ENCODE assay signal across 8 cellular contexts in genomic region chr22:38316340-38317236, GRCh38. TPM values are rescaled to one million over a fixed set of nuclear protein-coding genes. Genes with fewer than 3 reads are reported as not detected.
DNase-seq lines count a peak whose midpoint lies in the region; ATAC-seq and TF ChIP-seq lines count a peak whose summit lies in the region.

No MANE protein-coding gene starts in this region.

- WGBS in esophagus muscularis mucosa, result 0% methylated on average over 26 of the region's 70 CpGs

- peaks cover 30% of the 10 kb centered on the region for H3K27me3 Mint-ChIP-seq in GM23338 (ENCODE audit: insufficient read depth, low read depth, poor library complexity)
- no peaks in the 10 kb centered on the region for H3K27me3 Mint-ChIP-seq in activated T-helper 1 cell treated with anti-CD3 and anti-CD28 coated beads, Interleukin-12 subunit alpha, Interleukin-12 subunit beta, Interleukin-2, Interleukin-4 antibody, amounts not matched to agents 30 ng/mL and 10 ng/mL and 1 ng/mL, durations not matched to agents 14 hours and 24 hours and 36 hours (ENCODE audit: insufficient read depth)
- no peaks in the 10 kb centered on the region for H3K27me3 Mint-ChIP-seq in stimulated activated naive CD8-positive, alpha-beta T cell treated with anti-CD3 and anti-CD28 coated beads, Interleukin-15, amount 100 ng/mL, for 72 hours

- peak; percentile 60 for DNase-seq in GM23338 (ENCODE audit: low spot score)
- DNase-seq in activated T-helper 1 cell treated with anti-CD3 and anti-CD28 coated beads, Interleukin-12 subunit alpha, Interleukin-12 subunit beta, Interleukin-2, Interleukin-4 antibody, amounts not matched to agents 30 ng/mL and 10 ng/mL and 1 ng/mL, durations not matched to agents 14 hours and 24 hours and 36 hours (ENCODE audit: low spot score), result peak; percentile 28
- no peak for DNase-seq in esophagus muscularis mucosa (ENCODE audit: extremely low spot score)
- peak; percentile 56 for DNase-seq in mucosa of gallbladder (ENCODE audit: low spot score)
- DNase-seq in stimulated activated naive CD8-positive, alpha-beta T cell treated with anti-CD3 and anti-CD28 coated beads, Interleukin-15, amount 100 ng/mL, for 72 hours, result peak; percentile 55 to 65
- no peak for DNase-seq in DMS114 treated with DMSO at 0.1 percent for 48 hours (lab: John Stamatoyannopoulos, UW; ENCODE audit: unreplicated experiment)

- H2AFZ ChIP-seq in GM23338, result no peak overlapping the region
- no peak overlapping the region for H2AFZ ChIP-seq in OCI-LY3 (ENCODE audit: low read depth, low read length)

- peak; percentile 31 for TF ChIP-seq POLR2A in esophagus muscularis mucosa (IDR thresholded peaks at IDR 0.05; ENCODE audit: low read depth)

- peaks cover 36% of the 10 kb centered on the region for H3F3A ChIP-seq in GM23338 (replicated peaks; ENCODE audit: low read depth)

- H3K9me3 Mint-ChIP-seq in GM23338, result peaks cover 5% of the 10 kb centered on the region; the same call in 2 of the 3 replicates
- H3K9me3 Mint-ChIP-seq in activated T-helper 1 cell treated with anti-CD3 and anti-CD28 coated beads, Interleukin-12 subunit alpha, Interleukin-12 subunit beta, Interleukin-2, Interleukin-4 antibody, amounts not matched to agents 30 ng/mL and 10 ng/mL and 1 ng/mL, durations not matched to agents 14 hours and 24 hours and 36 hours, result no peaks in the 10 kb centered on the region
- H3K9me3 Mint-ChIP-seq in stimulated activated naive CD8-positive, alpha-beta T cell treated with anti-CD3 and anti-CD28 coated beads, Interleukin-15, amount 100 ng/mL, for 72 hours, result no peaks in the 10 kb centered on the region

- H4K20me1 ChIP-seq in BLaER1 (peaks cover 50% of the 10 kb centered on the region), GM23338 (replicated peaks; ENCODE audit: insufficient read depth) (peaks cover 48% of the 10 kb centered on the region), OCI-LY3 (ENCODE audit: insufficient read depth, low read length) (peaks cover 50% of the 10 kb centered on the region)

- H3K27me3 ChIP-seq in BLaER1 (no peaks in the 10 kb centered on the region), GM23338 (ENCODE audit: insufficient read depth) (no peaks in the 10 kb centered on the region), OCI-LY3 (ENCODE audit: low read depth, low read length) (no peaks in the 10 kb centered on the region), esophagus muscularis mucosa (no peaks in the 10 kb centered on the region)

- peak overlapping the region; percentile 95 for H3K4me3 Mint-ChIP-seq in GM23338
- H3K4me3 Mint-ChIP-seq in activated T-helper 1 cell treated with anti-CD3 and anti-CD28 coated beads, Interleukin-12 subunit alpha, Interleukin-12 subunit beta, Interleukin-2, Interleukin-4 antibody, amounts not matched to agents 30 ng/mL and 10 ng/mL and 1 ng/mL, durations not matched to agents 14 hours and 24 hours and 36 hours, result peak overlapping the region; percentile 90
- H3K4me3 Mint-ChIP-seq in stimulated activated naive CD8-positive, alpha-beta T cell treated with anti-CD3 and anti-CD28 coated beads, Interleukin-15, amount 100 ng/mL, for 72 hours, result peak overlapping the region; percentile 92 to 95

- H3K4me2 ChIP-seq in BLaER1, result peak overlapping the region; percentile 87
- H3K4me2 ChIP-seq in GM23338, result peak overlapping the region; percentile 100
- peak overlapping the region; percentile 93 for H3K4me2 ChIP-seq in OCI-LY3 (ENCODE audit: low read length)

- ATAC-seq in GM23338, result peak; percentile 2; the same call in 1 of the 3 replicates
- ATAC-seq in stimulated activated naive CD8-positive, alpha-beta T cell treated with anti-CD3 and anti-CD28 coated beads, Interleukin-15, amount 100 ng/mL, for 72 hours, result peak; percentile 69

- H3K27ac ChIP-seq in BLaER1, result peak overlapping the region; percentile 98
- H3K27ac ChIP-seq in GM23338 (ENCODE audit: low read depth), result peak overlapping the region; percentile 85
- peak overlapping the region; percentile 75 for H3K27ac ChIP-seq in OCI-LY3 (ENCODE audit: low read length)
- peak overlapping the region; percentile 98 to 100 (median 99) for H3K27ac ChIP-seq in esophagus muscularis mucosa (replicated peaks in 1 of 4)

- no peak for TF ChIP-seq CTCF in GM23338 (conservative IDR thresholded peaks at IDR 0.05; ENCODE audit: low read depth in 2 of 2)
- TF ChIP-seq CTCF in OCI-LY3 (IDR thresholded peaks at IDR 0.05; ENCODE audit: low read depth, low read length), result no peak
- no peak for TF ChIP-seq CTCF in esophagus muscularis mucosa (IDR thresholded peaks at IDR 0.05)

- peaks cover 82% of the 10 kb centered on the region for H3K79me2 ChIP-seq in GM23338 (replicated peaks; ENCODE audit: insufficient read depth)
- peaks cover 65% of the 10 kb centered on the region for H3K79me2 ChIP-seq in OCI-LY3 (ENCODE audit: low read length)

- peaks cover 31% of the 10 kb centered on the region for H3K36me3 Mint-ChIP-seq in GM23338 (ENCODE audit: low read depth)
- H3K36me3 Mint-ChIP-seq in activated T-helper 1 cell treated with anti-CD3 and anti-CD28 coated beads, Interleukin-12 subunit alpha, Interleukin-12 subunit beta, Interleukin-2, Interleukin-4 antibody, amounts not matched to agents 30 ng/mL and 10 ng/mL and 1 ng/mL, durations not matched to agents 14 hours and 24 hours and 36 hours (ENCODE audit: low read depth), result peaks cover 17% of the 10 kb centered on the region

- TF ChIP-seq EP300 in esophagus muscularis mucosa (IDR thresholded peaks at IDR 0.05), result no peak

- peak overlapping the region; percentile 98 for H3K27ac Mint-ChIP-seq in GM23338
- peak overlapping the region; percentile 82 for H3K27ac Mint-ChIP-seq in activated T-helper 1 cell treated with anti-CD3 and anti-CD28 coated beads, Interleukin-12 subunit alpha, Interleukin-12 subunit beta, Interleukin-2, Interleukin-4 antibody, amounts not matched to agents 30 ng/mL and 10 ng/mL and 1 ng/mL, durations not matched to agents 14 hours and 24 hours and 36 hours
- peak overlapping the region; percentile 98 for H3K27ac Mint-ChIP-seq in stimulated activated naive CD8-positive, alpha-beta T cell treated with anti-CD3 and anti-CD28 coated beads, Interleukin-15, amount 100 ng/mL, for 72 hours

- H3K9me3 ChIP-seq in BLaER1, result no peaks in the 10 kb centered on the region
- H3K9me3 ChIP-seq in OCI-LY3 (ENCODE audit: insufficient read depth, low read length), result no peaks in the 10 kb centered on the region
- no peaks in the 10 kb centered on the region for H3K9me3 ChIP-seq in esophagus muscularis mucosa

- H3K9ac ChIP-seq in BLaER1 (peak overlapping the region; percentile 98), OCI-LY3 (ENCODE audit: low read length) (peak overlapping the region; percentile 92)

- intact Hi-C loops in activated T-helper 1 cell treated with anti-CD3 and anti-CD28 coated beads, Interleukin-12 subunit alpha, Interleukin-12 subunit beta, Interleukin-2, Interleukin-4 antibody, amounts not matched to agents 30 ng/mL and 10 ng/mL and 1 ng/mL, durations not matched to agents 14 hours and 24 hours and 36 hours (cut with micrococcal nuclease), result loop anchor here (1.0 to 5.0 kb wide), 6 partner anchors 36 to 191 kb away; partner anchors contain the start of genes DDX17, PLA2G6 and TMEM184B
- intact Hi-C loops in esophagus muscularis mucosa (cut with DNase I), result loop anchor here (5.0 kb wide), 1 partner anchor 114 kb away; the partner anchor contains the start of gene MAFF

- peaks cover 29% of the 10 kb centered on the region for H3K36me3 ChIP-seq in BLaER1
- peaks cover 20% of the 10 kb centered on the region for H3K36me3 ChIP-seq in GM23338 (ENCODE audit: insufficient read depth)
- H3K36me3 ChIP-seq in OCI-LY3 (replicated peaks; ENCODE audit: low read depth, low read length), result peaks cover 26% of the 10 kb centered on the region
- H3K36me3 ChIP-seq in esophagus muscularis mucosa, result peaks cover 0 to 18% (median 10%) of the 10 kb centered on the region in 4 donors

- H3K4me1 Mint-ChIP-seq in GM23338, result peaks cover 69% of the 10 kb centered on the region
- peaks cover 52% of the 10 kb centered on the region for H3K4me1 Mint-ChIP-seq in activated T-helper 1 cell treated with anti-CD3 and anti-CD28 coated beads, Interleukin-12 subunit alpha, Interleukin-12 subunit beta, Interleukin-2, Interleukin-4 antibody, amounts not matched to agents 30 ng/mL and 10 ng/mL and 1 ng/mL, durations not matched to agents 14 hours and 24 hours and 36 hours (ENCODE audit: low read depth)
- H3K4me1 Mint-ChIP-seq in stimulated activated naive CD8-positive, alpha-beta T cell treated with anti-CD3 and anti-CD28 coated beads, Interleukin-15, amount 100 ng/mL, for 72 hours, result peaks cover 61% of the 10 kb centered on the region

- H3K4me3 ChIP-seq in BLaER1, result peak overlapping the region; percentile 87
- peak overlapping the region; percentile 96 for H3K4me3 ChIP-seq in GM23338
- peak overlapping the region; percentile 94 for H3K4me3 ChIP-seq in OCI-LY3 (ENCODE audit: low read length)
- H3K4me3 ChIP-seq in esophagus muscularis mucosa, result peak overlapping the region; percentile 86 to 97 (median 94)

- H3K4me1 ChIP-seq in BLaER1 (peaks cover 55% of the 10 kb centered on the region), GM23338 (ENCODE audit: insufficient read depth) (peaks cover 68% of the 10 kb centered on the region), OCI-LY3 (ENCODE audit: low read length) (peaks cover 50% of the 10 kb centered on the region), esophagus muscularis mucosa (peaks cover 51 to 61% (median 59%) of the 10 kb centered on the region in 4 donors)

- no peaks in the 10 kb centered on the region for H3K9me2 ChIP-seq in GM23338 (ENCODE audit: insufficient read depth)

TF ChIP-seq in GM23338, 12 proteins besides CTCF, POLR2A, EP300 and RAD21:
- TF ChIP-seq POLR2AphosphoS5 (IDR thresholded peaks at IDR 0.05; ENCODE audit: low read depth) (0 out of 2 replicates have a peak, but pooled peaks have one; percentile 13), STAT1 (IDR thresholded peaks at IDR 0.05; ENCODE audit: unreplicated experiment) (no peak)

RNA-seq across cellular contexts. Expression of gene CSNK1E, which starts 0.6 kb away (rescaled TPM):
- total RNA-seq in GM23338 (2014; rRNA removed; shearing (Covaris generic)), result 233 and 259 TPM in 2 replicates
- polyA plus RNA-seq in GM23338 (2016; fragmentation: Nextera tagmentation; extraction: Ambion mirVana), result 180 and 189 TPM in 2 replicates
- total RNA-seq in activated T-helper 1 cell treated with anti-CD3 and anti-CD28 coated beads, Interleukin-12 subunit alpha, Interleukin-12 subunit beta, Interleukin-2, Interleukin-4 antibody, amounts not matched to agents 30 ng/mL and 10 ng/mL and 1 ng/mL, durations not matched to agents 14 hours and 24 hours and 36 hours, result 151 and 154 TPM in 2 replicates
- total RNA-seq in esophagus muscularis mucosa, result 100 to 1,000 TPM in 1 of 4 donors, 10 to 100 TPM in 3; 67.9 to 102 (median 91.7) TPM
- total RNA-seq in mucosa of gallbladder, result 131 TPM

RNA-seq across cellular contexts. Expression of gene TMEM184B, which starts 43.8 kb away (rescaled TPM):
- 76.5 and 95.1 TPM in 2 replicates for total RNA-seq in GM23338 (2014; rRNA removed; shearing (Covaris generic))
- 40.7 and 42.2 TPM in 2 replicates for polyA plus RNA-seq in GM23338 (2016; fragmentation: Nextera tagmentation; extraction: Ambion mirVana)
- 36.6 and 39.1 TPM in 2 replicates for total RNA-seq in activated T-helper 1 cell treated with anti-CD3 and anti-CD28 coated beads, Interleukin-12 subunit alpha, Interleukin-12 subunit beta, Interleukin-2, Interleukin-4 antibody, amounts not matched to agents 30 ng/mL and 10 ng/mL and 1 ng/mL, durations not matched to agents 14 hours and 24 hours and 36 hours
- total RNA-seq in esophagus muscularis mucosa (100 to 1,000 TPM in 1 of 4 donors, 10 to 100 TPM in 3; 39.4 to 108 (median 75.3) TPM), mucosa of gallbladder (108 TPM)

Comparison
In these comparisons a context has a peak if more than half of its experiments do, and no peak if none do; other contexts are left out.
1. DNase-seq: peak in GM23338 (single experiment), activated T-helper 1 cell treated with anti-CD3 and anti-CD28 coated beads, Interleukin-12 subunit alpha, Interleukin-12 subunit beta, Interleukin-2, Interleukin-4 antibody, amounts not matched to agents 30 ng/mL and 10 ng/mL and 1 ng/mL, durations not matched to agents 14 hours and 24 hours and 36 hours (single experiment), mucosa of gallbladder (single experiment) and stimulated activated naive CD8-positive, alpha-beta T cell treated with anti-CD3 and anti-CD28 coated beads, Interleukin-15, amount 100 ng/mL, for 72 hours (2 of 2); none in esophagus muscularis mucosa (single experiment) and DMS114 treated with DMSO at 0.1 percent for 48 hours (single experiment).
2. Peak in every context shown above with its lines, with median percentiles within 50 percentile points of each other: H3K27ac ChIP-seq, H3K4me2 ChIP-seq, H3K4me3 ChIP-seq, H3K27ac Mint-ChIP-seq and H3K4me3 Mint-ChIP-seq.